ENCODE assay signal across 8 cellular contexts in genomic region chr2:42132966-42133641, GRCh38. TPM values are rescaled to one million over a fixed set of nuclear protein-coding genes. Genes with fewer than 3 reads are reported as not detected.
A peak's percentile ranks its signal among the peaks of the same experiment; 100 is the strongest.
DNase-seq lines count a peak whose midpoint lies in the region; ATAC-seq and TF ChIP-seq lines count a peak whose summit lies in the region.

No MANE protein-coding gene starts in this region.

- no peak overlapping the region for H2AK5ac ChIP-seq in neuronal stem cell (ENCODE audit: low read depth, low read length)

- peaks cover 75% of the 10 kb centered on the region for H3K4me1 Mint-ChIP-seq in activated T-helper 2 cell treated with anti-CD3 and anti-CD28 coated beads, Interferon-gamma antibody, Interleukin-2, Interleukin-4, amounts not matched to agents 10 μg/mL and 5 μg/mL and 100 μg/mL, durations not matched to agents 14 hours and 24 hours and 36 hours (ENCODE audit: low read depth)

- H3K27ac Mint-ChIP-seq in activated T-helper 2 cell treated with anti-CD3 and anti-CD28 coated beads, Interferon-gamma antibody, Interleukin-2, Interleukin-4, amounts not matched to agents 10 μg/mL and 5 μg/mL and 100 μg/mL, durations not matched to agents 14 hours and 24 hours and 36 hours: peak overlapping the region; percentile 93

- H3K36me3 ChIP-seq in HUES48 (ENCODE audit: control insufficient read depth, insufficient read depth, low read length) (no peaks in the 10 kb centered on the region), neuronal stem cell (replicated peaks in 1 of 2; ENCODE audit: control insufficient read depth in 2 of 2, insufficient read depth in 2 of 2, low read length in 2 of 2) (no peaks in the 10 kb centered on the region), stomach smooth muscle (ENCODE audit: control insufficient read depth in 2 of 2, insufficient read depth in 2 of 2, low read length in 2 of 2) (no peaks in the 10 kb centered on the region)

- no peak overlapping the region for H2BK5ac ChIP-seq in neuronal stem cell (ENCODE audit: low read length)

- no peaks in the 10 kb centered on the region for H3K9me3 Mint-ChIP-seq in activated T-helper 2 cell treated with anti-CD3 and anti-CD28 coated beads, Interferon-gamma antibody, Interleukin-2, Interleukin-4, amounts not matched to agents 10 μg/mL and 5 μg/mL and 100 μg/mL, durations not matched to agents 14 hours and 24 hours and 36 hours

- H3K9me3 ChIP-seq in HUES48 (ENCODE audit: control insufficient read depth, insufficient read depth, low read length) (no peaks in the 10 kb centered on the region), neuronal stem cell (replicated peaks in 1 of 2; ENCODE audit: control insufficient read depth in 2 of 2, insufficient read depth in 1 of 2, low read depth in 1 of 2, low read length in 2 of 2) (no peaks in the 10 kb centered on the region), stomach smooth muscle (ENCODE audit: control insufficient read depth in 2 of 2, low read length in 2 of 2) (no peaks in the 10 kb centered on the region)

- peak overlapping the region; percentile 48 for H2BK120ac ChIP-seq in neuronal stem cell (ENCODE audit: low read depth, low read length)

- ATAC-seq in GM21515 (IDR thresholded peaks at IDR 0.05; ENCODE audit: unreplicated experiment): peak; percentile 76

- H2BK12ac ChIP-seq in neuronal stem cell (ENCODE audit: low read length): peak overlapping the region; percentile 27

- H3K4me3 Mint-ChIP-seq in activated T-helper 2 cell treated with anti-CD3 and anti-CD28 coated beads, Interferon-gamma antibody, Interleukin-2, Interleukin-4, amounts not matched to agents 10 μg/mL and 5 μg/mL and 100 μg/mL, durations not matched to agents 14 hours and 24 hours and 36 hours (ENCODE audit: low read depth): peak overlapping the region; percentile 67

- no peaks in the 10 kb centered on the region for H3K79me1 ChIP-seq in neuronal stem cell (ENCODE audit: low read depth, low read length)

- intact Hi-C loops in activated T-helper 2 cell treated with anti-CD3 and anti-CD28 coated beads, Interferon-gamma antibody, Interleukin-2, Interleukin-4, amounts not matched to agents 10 μg/mL and 5 μg/mL and 100 μg/mL, durations not matched to agents 14 hours and 24 hours and 36 hours (cut with micrococcal nuclease): loop anchor here (1.0 to 10.0 kb wide), 6 partner anchors 9 to 62 kb away; partner anchors contain the start of gene EML4

- H2BK15ac ChIP-seq in neuronal stem cell (ENCODE audit: low read length): no peak overlapping the region

- H3K14ac ChIP-seq in neuronal stem cell (ENCODE audit: low read length): no peak overlapping the region

- no peak for TF ChIP-seq CTCF in fibroblast of pulmonary artery (IDR thresholded peaks at IDR 0.05; ENCODE audit: low read length, missing control alignments)

- no peak overlapping the region for H4K8ac ChIP-seq in neuronal stem cell (ENCODE audit: low read depth, low read length)

- H3K27ac ChIP-seq in HUES48 (ENCODE audit: low read depth, low read length) (peak overlapping the region; percentile 56), neuronal stem cell (replicated peaks; ENCODE audit: low read length) (no peak overlapping the region), stomach smooth muscle (ENCODE audit: low read length) (peak overlapping the region; percentile 80)

- H3K4me2 ChIP-seq in neuronal stem cell (ENCODE audit: insufficient read depth, low read length, poor library complexity, severe bottlenecking): peak overlapping the region; percentile 58

- H3K18ac ChIP-seq in neuronal stem cell (ENCODE audit: low read length): peak overlapping the region; percentile 63

- H3K4me1 ChIP-seq in HUES48 (ENCODE audit: control insufficient read depth, insufficient read depth, low read length) (peaks cover 17% of the 10 kb centered on the region), neuronal stem cell (ENCODE audit: control insufficient read depth in 2 of 2, insufficient read depth in 1 of 2, low read depth in 1 of 2, low read length in 2 of 2) (peaks cover 8 to 13% of the 10 kb centered on the region in 2 donors), stomach smooth muscle (ENCODE audit: control insufficient read depth, insufficient read depth, low read length) (peaks cover 33% of the 10 kb centered on the region)

- H3K23ac ChIP-seq in neuronal stem cell (ENCODE audit: low read depth, low read length, poor library complexity): peak overlapping the region; percentile 36

- H4K91ac ChIP-seq in neuronal stem cell (ENCODE audit: low read depth, low read length, poor library complexity): no peak overlapping the region

- no peak overlapping the region for H3K4ac ChIP-seq in neuronal stem cell (ENCODE audit: low read length)

- no CpG with 5 or more reads among the region's 17 CpGs for WGBS in neuronal stem cell (ENCODE audit: extremely low coverage in 2 of 2, insufficient read length in 2 of 2, insufficient replicate concordance in 1 of 2), 2 donors

- H3K27me3 ChIP-seq in HUES48 (ENCODE audit: control insufficient read depth, insufficient read depth, low read length): peaks cover 6% of the 10 kb centered on the region
- no peaks in the 10 kb centered on the region for H3K27me3 ChIP-seq in neuronal stem cell (ENCODE audit: control insufficient read depth in 3 of 3, insufficient read depth in 3 of 3, low read depth in 1 of 3, low read length in 3 of 3)
- H3K27me3 ChIP-seq in stomach smooth muscle (ENCODE audit: control insufficient read depth in 1 of 2, insufficient read depth in 2 of 2, low read length in 2 of 2): no peaks in the 10 kb centered on the region

- DNase-seq in DMS 273 (lab: John Stamatoyannopoulos, UW; ENCODE audit: unreplicated experiment) (peak; percentile 92), RPMI7951 (ENCODE audit: low read depth) (peak; percentile 99), fibroblast of pulmonary artery (ENCODE audit: low read depth) (peak; percentile 83), neuronal stem cell (ENCODE audit: low spot score) (peak; percentile 63)
- DNase-seq in activated T-helper 2 cell treated with anti-CD3 and anti-CD28 coated beads, Interferon-gamma antibody, Interleukin-2, Interleukin-4, amounts not matched to agents 10 μg/mL and 5 μg/mL and 100 μg/mL, durations not matched to agents 14 hours and 24 hours and 36 hours (ENCODE audit: low spot score): peak; percentile 90

- no peaks in the 10 kb centered on the region for H3K36me3 Mint-ChIP-seq in activated T-helper 2 cell treated with anti-CD3 and anti-CD28 coated beads, Interferon-gamma antibody, Interleukin-2, Interleukin-4, amounts not matched to agents 10 μg/mL and 5 μg/mL and 100 μg/mL, durations not matched to agents 14 hours and 24 hours and 36 hours (ENCODE audit: low read depth)

- no peak overlapping the region for H3K4me3 ChIP-seq in HUES48 (ENCODE audit: low read depth, low read length)
- H3K4me3 ChIP-seq in fibroblast of pulmonary artery (replicated peaks; ENCODE audit: low read depth, low read length): no peak overlapping the region
- H3K4me3 ChIP-seq in neuronal stem cell (ENCODE audit: low read length in 2 of 2): peak overlapping the region; percentile 28 to 48
- peak overlapping the region; percentile 27 to 64 for H3K4me3 ChIP-seq in stomach smooth muscle (ENCODE audit: low read length in 2 of 2)

- peak overlapping the region; percentile 93 for H2AFZ ChIP-seq in neuronal stem cell (ENCODE audit: low read length)

- no peak overlapping the region for H3K9ac ChIP-seq in HUES48 (ENCODE audit: low read depth, low read length)
- H3K9ac ChIP-seq in neuronal stem cell (ENCODE audit: low read depth, low read length, poor library complexity): no peak overlapping the region
- peak overlapping the region; percentile 34 to 60 for H3K9ac ChIP-seq in stomach smooth muscle (ENCODE audit: low read length in 2 of 2)

- no peaks in the 10 kb centered on the region for H3K27me3 Mint-ChIP-seq in activated T-helper 2 cell treated with anti-CD3 and anti-CD28 coated beads, Interferon-gamma antibody, Interleukin-2, Interleukin-4, amounts not matched to agents 10 μg/mL and 5 μg/mL and 100 μg/mL, durations not matched to agents 14 hours and 24 hours and 36 hours (ENCODE audit: low read depth)

RNA-seq across cellular contexts. Expression of gene EML4, which starts 36.0 kb away (rescaled TPM):
- 30.8 and 37.1 TPM in 2 replicates for total RNA-seq in RPMI7951 (2014; rRNA removed; shearing (Covaris generic))
- total RNA-seq in activated T-helper 2 cell treated with anti-CD3 and anti-CD28 coated beads, Interferon-gamma antibody, Interleukin-2, Interleukin-4, amounts not matched to agents 10 μg/mL and 5 μg/mL and 100 μg/mL, durations not matched to agents 14 hours and 24 hours and 36 hours: 43.0 and 45.2 TPM in 2 replicates
- polyA plus RNA-seq in neuronal stem cell (2013, experiment 1 of 2): 45.6 TPM
- 46.5 TPM for polyA plus RNA-seq in neuronal stem cell (2013, experiment 2 of 2)

Comparison
In these comparisons a context has a peak if more than half of its experiments do, and no peak if none do; other contexts are left out.
1. H3K4me3 ChIP-seq: peak in neuronal stem cell (2 of 2) and stomach smooth muscle (2 of 2); none in HUES48 (single experiment) and fibroblast of pulmonary artery (single experiment).
2. H3K9ac ChIP-seq: peak in stomach smooth muscle (2 of 2); none in HUES48 (single experiment) and neuronal stem cell (single experiment).
3. Peak in every context shown above with its lines, with median percentiles within 50 percentile points of each other: DNase-seq.